Comparison of ENCODE assay signal across 8 cellular contexts in genomic region chr11:122108192-122108799, GRCh38. TPM values are rescaled to one million over a fixed set of nuclear protein-coding genes. Genes with fewer than 3 reads are reported as not detected.
A peak's percentile ranks its signal among the peaks of the same experiment; 100 is the strongest.
DNase-seq lines count a peak whose midpoint lies in the region; ATAC-seq, FAIRE-seq and TF ChIP-seq lines count a peak whose summit lies in the region.

No MANE protein-coding gene starts in this region.

- H3K9me3 ChIP-seq in PC-9 (ENCODE audit: insufficient read depth, low read depth) (no peaks in the 10 kb centered on the region), sigmoid colon (no peaks in the 10 kb centered on the region)

- H3K36me3 ChIP-seq in PC-9 (ENCODE audit: low read depth) (0 out of 2 replicates have a peak, but pooled peaks cover 16% of the 10 kb centered on the region), sigmoid colon (no peaks in the 10 kb centered on the region)

- no peak for TF ChIP-seq EP300 in sigmoid colon (IDR thresholded peaks at IDR 0.05)

- no peaks in the 10 kb centered on the region for H3K4me1 ChIP-seq in PC-9 (replicated peaks; ENCODE audit: insufficient read depth)
- no peaks in the 10 kb centered on the region for H3K4me1 ChIP-seq in sigmoid colon

- intact Hi-C loops in PC-9 (cut with micrococcal nuclease; ENCODE audit: unreplicated experiment): loop anchor here (2.0 kb wide), 1 partner anchor 95 kb away; no protein-coding TSS in a partner anchor
- intact Hi-C loops in sigmoid colon (cut with DNase I): loop anchor here (5.0 to 10.0 kb wide), 3 partner anchors 399 to 813 kb away; partner anchors contain the start of gene SC5D

- peak; percentile 4 for FAIRE-seq in GM19239 (lab: Jason Lieb, UNC)

- no peaks in the 10 kb centered on the region for H3K79me2 ChIP-seq in PC-9 (ENCODE audit: low read depth)

- ATAC-seq in HG02970 (IDR thresholded peaks at IDR 0.05; ENCODE audit: low FRiP score, unreplicated experiment) (no peak), HG02759 (IDR thresholded peaks at IDR 0.05; ENCODE audit: unreplicated experiment) (no peak), GM21786 (IDR thresholded peaks at IDR 0.05; ENCODE audit: unreplicated experiment) (no peak)

- H3K4me3 ChIP-seq in AG09309 (ENCODE audit: control insufficient read depth, low read depth, low read length): no peak overlapping the region
- no peak overlapping the region for H3K4me3 ChIP-seq in PC-9
- H3K4me3 ChIP-seq in fibroblast of the aortic adventitia (ENCODE audit: low read depth, low read length): no peak overlapping the region
- no peak overlapping the region for H3K4me3 ChIP-seq in sigmoid colon

- TF ChIP-seq CTCF in AG09309 (IDR thresholded peaks at IDR 0.05; ENCODE audit: control insufficient read depth, insufficient read depth, low read depth, low read length, missing control alignments) (peak; percentile 73), PC-9 (conservative IDR thresholded peaks at IDR 0.05) (peak; percentile 76), fibroblast of the aortic adventitia (IDR thresholded peaks at IDR 0.05; ENCODE audit: insufficient read depth, low read length) (peak; percentile 76), sigmoid colon (IDR thresholded peaks at IDR 0.05) (peak in 3 of 4 experiments; percentile 13 to 46 (median 21))

- H4K20me1 ChIP-seq in PC-9 (ENCODE audit: insufficient read depth): no peaks in the 10 kb centered on the region

- CTCF ChIA-PET in PC-9 (lab: Charles Lee): interaction anchor here (0.6 to 1.2 kb wide), 5 partner anchors 27 to 107 kb away, joined by 3 to 4 read pairs (median 3); no protein-coding TSS in a partner anchor

- no peak for TF ChIP-seq POLR2A in sigmoid colon (IDR thresholded peaks at IDR 0.05)

- 36 to 45% methylated on average over 3 of the region's 3 CpGs for WGBS in sigmoid colon, 2 donors

- no peaks in the 10 kb centered on the region for H3K9me2 ChIP-seq in PC-9 (ENCODE audit: insufficient read depth)

- 0 out of 2 replicates have a peak, but pooled peaks cover 3% of the 10 kb centered on the region for H3F3A ChIP-seq in PC-9 (ENCODE audit: insufficient read depth, low read depth)

- no peak overlapping the region for H2AFZ ChIP-seq in PC-9

- DNase-seq in AG09309 (ENCODE audit: low read depth) (no peak), GM19239 (ENCODE audit: insufficient read length, low spot score) (peak; percentile 4), PC-9 (no peak), fibroblast of the aortic adventitia (ENCODE audit: low read depth) (peak; percentile 73), sigmoid colon (no peak)

- H3K27ac ChIP-seq in PC-9 (no peak overlapping the region), sigmoid colon (no peak overlapping the region)

- no peak overlapping the region for H3K4me2 ChIP-seq in PC-9

- H3K27me3 ChIP-seq in PC-9 (ENCODE audit: insufficient read depth, low read depth): no peaks in the 10 kb centered on the region
- no peaks in the 10 kb centered on the region for H3K27me3 ChIP-seq in sigmoid colon

- BruUV-seq in PC-9 (replicated peaks; lab: Mats Ljungman, UMichigan): no TSS peak

- POLR2A ChIA-PET in PC-9 (lab: Charles Lee; ENCODE audit: unreplicated experiment): interaction anchor here (0.6 kb wide), 1 partner anchor 317 kb away, joined by 5 read pairs; no protein-coding TSS in a partner anchor

RNA-seq across cellular contexts. Expression of gene BLID, which starts 7.7 kb away (rescaled TPM):
- 1.8 and 2.0 TPM in 2 replicates for total RNA-seq in PC-9 (2021)
- total RNA-seq in fibroblast of the aortic adventitia (ENCODE audit: low replicate concordance): 2.1 and 30.6 TPM in 2 replicates
- 1 to 10 TPM; 1.6 to 2.2 (median 2.0) TPM for total RNA-seq in sigmoid colon
- polyA plus RNA-seq in sigmoid colon: under 1 TPM in 1 of 3 donors, not detected in 2; 0.09 TPM

Comparison
In these comparisons a context has a peak if more than half of its experiments do, and no peak if none do; other contexts are left out.
1. DNase-seq: peak in GM19239 (single experiment) and fibroblast of the aortic adventitia (single experiment); none in AG09309 (single experiment), PC-9 (0 of 2) and sigmoid colon (single experiment).
2. CTCF ChIP-seq: peak in every context shown above with its lines; median percentile 76 in PC-9; 76 in fibroblast of the aortic adventitia; 73 in AG09309; 21 in sigmoid colon.